Comparison of ENCODE assay signal across 14 cellular contexts in the genomic region with DNA sequence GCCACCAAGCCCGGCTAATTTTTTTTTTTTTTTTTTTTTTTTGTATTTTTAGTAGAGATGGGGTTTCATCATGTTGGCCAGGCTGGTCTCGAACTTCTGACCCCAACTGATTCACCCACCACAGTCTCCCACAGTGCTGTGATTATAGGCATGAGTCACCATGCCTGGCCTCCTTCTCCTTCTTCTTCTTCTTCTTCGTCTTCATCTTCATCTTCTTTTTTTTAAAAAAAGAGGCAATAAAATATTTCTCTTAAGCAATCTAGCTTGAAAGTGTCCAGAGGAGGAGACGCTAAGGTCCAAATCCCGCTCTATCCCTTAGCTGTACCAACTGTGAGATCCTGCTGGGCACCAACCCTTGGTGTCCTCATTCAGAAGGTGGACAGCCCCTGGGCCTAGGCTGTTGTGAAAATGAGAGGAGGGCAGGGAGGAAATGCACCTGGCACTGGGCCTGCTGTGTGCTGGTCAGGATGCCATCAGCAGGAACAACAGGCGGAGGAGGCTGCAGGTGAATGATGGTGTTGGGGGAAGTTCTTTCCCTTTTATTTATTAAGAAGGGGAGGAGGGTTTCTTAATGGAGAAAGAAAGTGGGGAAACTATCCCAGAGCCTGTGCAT. TPM values are rescaled to one million over a fixed set of nuclear protein-coding genes. Genes with fewer than 3 reads are reported as not detected.
DNase-seq lines count a peak whose midpoint lies in the region; ATAC-seq and TF ChIP-seq lines count a peak whose summit lies in the region.
"Had no signal": no experiment of that assay in that cellular context is flagged by ENCODE, and none has a peak within 500 bp of the region (broad histone marks: within the 10 kb centered on the region; RNA-seq: fewer than 3 reads in every experiment).

No MANE protein-coding gene starts in this region.

- no peak overlapping the region for H3K4me3 Mint-ChIP-seq in CD8-positive, alpha-beta T cell

- no peaks in the 10 kb centered on the region for H3K9me3 Mint-ChIP-seq in CD8-positive, alpha-beta T cell

- no peaks in the 10 kb centered on the region for H3K4me1 ChIP-seq in CD8-positive, alpha-beta T cell (ENCODE audit: insufficient read depth, low read length)

- intact Hi-C loops in CD8-positive, alpha-beta T cell (cut with DNase I, micrococcal nuclease): no loop called here

- in situ Hi-C loops in Caki2 (cut with HindIII; ENCODE audit: low pct_unique_long_range_greater_than_20kb, low sequenced_read_pairs): no loop called here

- H3K27ac ChIP-seq in CD8-positive, alpha-beta T cell (ENCODE audit: low read depth, low read length): no peak overlapping the region
- H3K27ac ChIP-seq: neutrophil had no signal

- TF ChIP-seq CTCF in CD8-positive, alpha-beta T cell (IDR thresholded peaks at IDR 0.05): no peak

- H3K4me1 Mint-ChIP-seq in CD8-positive, alpha-beta T cell (ENCODE audit: low read depth): no peaks in the 10 kb centered on the region

- no peak overlapping the region for H3K4me3 ChIP-seq in CD8-positive, alpha-beta T cell (ENCODE audit: low read depth, low read length)

- no peaks in the 10 kb centered on the region for H3K9me3 ChIP-seq in CD8-positive, alpha-beta T cell (ENCODE audit: low read length)
- H3K9me3 ChIP-seq: neutrophil had no signal

- no peaks in the 10 kb centered on the region for H3K36me3 ChIP-seq in CD8-positive, alpha-beta T cell (ENCODE audit: insufficient read depth, low read length)
- H3K36me3 ChIP-seq: neutrophil had no signal

- peak; percentile 75 for DNase-seq in Caki2 (ENCODE audit: low read depth)
- DNase-seq in LHCN-M2 (ENCODE audit: low read depth): peak; percentile 78
- peak; percentile 49 for DNase-seq in astrocyte of the hippocampus (ENCODE audit: low read depth, low spot score)
- DNase-seq in mesenteric fat pad (ENCODE audit: low spot score): peak; percentile 68
- DNase-seq in CD8-positive, alpha-beta T cell: no peak
- DNase-seq in dedifferentiated amniotic fluid mesenchymal stem cell (ENCODE audit: extremely low spot score): no peak
- no peak for DNase-seq in activated CD8-positive, alpha-beta memory T cell treated with anti-CD3 and anti-CD28 coated beads, Interleukin-2, amount 50 U/mL, for 4 hours
- no peak for DNase-seq in NCI-H774 (lab: John Stamatoyannopoulos, UW)
- DNase-seq: activated gamma-delta T cell, COR-L47, dermis blood vessel endothelial cell, Kasumi-1 had no signal

- CTCF ChIA-PET in CD8-positive, alpha-beta T cell (lab: Charles Lee): no interaction called here

- no peaks in the 10 kb centered on the region for H3K27me3 ChIP-seq in CD8-positive, alpha-beta T cell (ENCODE audit: insufficient read depth, low read length)
- H3K27me3 ChIP-seq: neutrophil had no signal

- no peak overlapping the region for H3K27ac Mint-ChIP-seq in CD8-positive, alpha-beta T cell

- H3K36me3 Mint-ChIP-seq in CD8-positive, alpha-beta T cell: no peaks in the 10 kb centered on the region

- POLR2A ChIA-PET in CD8-positive, alpha-beta T cell (lab: Charles Lee): no interaction called here

- no peak for ATAC-seq in CD8-positive, alpha-beta T cell
- ATAC-seq: activated CD4-positive, CD25-positive, alpha-beta regulatory T cell treated with anti-CD3 and anti-CD28 coated beads, Interleukin-2, amount 50 U/mL, for 24 hours had no signal

- peaks cover 4% of the 10 kb centered on the region for H3K27me3 Mint-ChIP-seq in CD8-positive, alpha-beta T cell (ENCODE audit: low read depth)

RNA-seq across cellular contexts. Expression of a gene that starts 13.9 kb away (rescaled TPM):
- total RNA-seq in Caki2 (2014; rRNA removed; shearing (Covaris generic); ENCODE audit: low replicate concordance): 1,521 and 1,603 TPM in 2 replicates
- total RNA-seq in LHCN-M2 (2014; rRNA removed) (380 and 455 TPM in 2 replicates), mesenteric fat pad (1,414 TPM)
- 540 TPM for polyA plus RNA-seq in LHCN-M2 (2012)
- 100 to 1,000 TPM; 156 to 161 TPM for total RNA-seq in CD8-positive, alpha-beta T cell

Comparison
In these comparisons a context has a peak if more than half of its experiments do, and no peak if none do; other contexts are left out.
1. DNase-seq: peak in Caki2 (single experiment), LHCN-M2 (single experiment), astrocyte of the hippocampus (single experiment) and mesenteric fat pad (single experiment); none in CD8-positive, alpha-beta T cell (0 of 7), dedifferentiated amniotic fluid mesenchymal stem cell (single experiment), activated CD8-positive, alpha-beta memory T cell treated with anti-CD3 and anti-CD28 coated beads, Interleukin-2, amount 50 U/mL, for 4 hours (single experiment) and NCI-H774 (single experiment).